Comparison of ENCODE assay signal across 8 cellular contexts in genomic region chr1:17919525-17920439, GRCh38.
DNase-seq lines count a peak whose midpoint lies in the region; ATAC-seq and TF ChIP-seq lines count a peak whose summit lies in the region.
"Had no signal": no experiment of that assay in that cellular context is flagged by ENCODE, and none has a peak within 500 bp of the region (broad histone marks: within the 10 kb centered on the region; RNA-seq: fewer than 3 reads in every experiment).

No MANE protein-coding gene starts in this region.

- DNase-seq in DND-41 (peak; percentile 49), HuH-7 (ENCODE audit: low spot score) (peak; percentile 21), astrocyte of the cerebellum (ENCODE audit: low read depth) (peak; percentile 36), mucosa of descending colon (peak in 2 of 3 donors; percentile 40 to 73), gastrocnemius medialis (no peak)
- no peak for DNase-seq in stimulated activated effector memory CD8-positive, alpha-beta T cell treated with anti-CD3 and anti-CD28 coated beads, Interleukin-12 subunit alpha, Interleukin-12 subunit beta, amount 100 ng/mL, for 72 hours (ENCODE audit: low spot score in 2 of 2)

- H3K9me3 Mint-ChIP-seq in stimulated activated effector memory CD8-positive, alpha-beta T cell treated with anti-CD3 and anti-CD28 coated beads, Interleukin-12 subunit alpha, Interleukin-12 subunit beta, amount 100 ng/mL, for 72 hours = peaks cover 3% of the 10 kb centered on the region

- TF ChIP-seq CTCF in DND-41 (IDR thresholded peaks at IDR 0.05; ENCODE audit: borderline replicate concordance, extremely low read depth, low read length, poor library complexity, severe bottlenecking) (peak; percentile 8), astrocyte of the cerebellum (IDR thresholded peaks at IDR 0.05; ENCODE audit: low read depth, low read length, missing control alignments) (peak; percentile 16), mucosa of descending colon (IDR thresholded peaks at IDR 0.05) (no peak), gastrocnemius medialis (IDR thresholded peaks at IDR 0.05 in 4 of 5, conservative IDR thresholded peaks at IDR 0.05 in 1 of 5) (no peak)

- H3K4me2 ChIP-seq in DND-41 (ENCODE audit: insufficient read depth, low read length) = no peak overlapping the region

- H2AFZ ChIP-seq in DND-41 (ENCODE audit: low read depth, low read length) = no peak overlapping the region

- in situ Hi-C loops in astrocyte of the cerebellum (cut with HindIII; ENCODE audit: low sequenced_read_pairs) (no loop called here), gastrocnemius medialis (cut with MboI; ENCODE audit: low sequenced_read_pairs in 4 of 4) (no loop called here)

- H3K4me1 Mint-ChIP-seq in stimulated activated effector memory CD8-positive, alpha-beta T cell treated with anti-CD3 and anti-CD28 coated beads, Interleukin-12 subunit alpha, Interleukin-12 subunit beta, amount 100 ng/mL, for 72 hours = no peaks in the 10 kb centered on the region

- no peak for ATAC-seq in DND-41 (ENCODE audit: insufficient read depth, low read depth)
- peak; percentile 72 for ATAC-seq in mucosa of descending colon
- no peak for ATAC-seq in gastrocnemius medialis
- no peak for ATAC-seq in GM21529 (IDR thresholded peaks at IDR 0.05; ENCODE audit: unreplicated experiment)
- no peak for ATAC-seq in stimulated activated effector memory CD8-positive, alpha-beta T cell treated with anti-CD3 and anti-CD28 coated beads, Interleukin-12 subunit alpha, Interleukin-12 subunit beta, amount 100 ng/mL, for 72 hours

- H3K4me1 ChIP-seq in DND-41 (ENCODE audit: insufficient read depth, low read length) = no peaks in the 10 kb centered on the region
- H3K4me1 ChIP-seq in mucosa of descending colon (ENCODE audit: low read depth) = no peaks in the 10 kb centered on the region
- H3K4me1 ChIP-seq in gastrocnemius medialis = no peaks in the 10 kb centered on the region

- intact Hi-C loops in mucosa of descending colon (cut with DNase I, micrococcal nuclease) = loop anchor here in 1 of 2 donors (10.0 kb wide), 1 partner anchor 185 kb away; the partner anchor contains the start of gene IGSF21
- intact Hi-C loops in gastrocnemius medialis (cut with DNase I; ENCODE audit: low total_unique reads) = no loop called here

- H3K27ac ChIP-seq in DND-41 (ENCODE audit: low read length) = no peak overlapping the region
- no peak overlapping the region for H3K27ac ChIP-seq in gastrocnemius medialis
- H3K27ac ChIP-seq: thoracic aorta had no signal

- H3K27ac Mint-ChIP-seq in stimulated activated effector memory CD8-positive, alpha-beta T cell treated with anti-CD3 and anti-CD28 coated beads, Interleukin-12 subunit alpha, Interleukin-12 subunit beta, amount 100 ng/mL, for 72 hours = no peak overlapping the region

- no peak overlapping the region for H3K4me3 ChIP-seq in DND-41 (ENCODE audit: low read depth in 1 of 2, low read length in 2 of 2)
- H3K4me3 ChIP-seq in astrocyte of the cerebellum (ENCODE audit: low read depth, low read length) = no peak overlapping the region
- H3K4me3 ChIP-seq in mucosa of descending colon = no peak overlapping the region
- H3K4me3 ChIP-seq in gastrocnemius medialis = no peak overlapping the region
- H3K4me3 ChIP-seq: thoracic aorta had no signal

- H3K36me3 Mint-ChIP-seq in stimulated activated effector memory CD8-positive, alpha-beta T cell treated with anti-CD3 and anti-CD28 coated beads, Interleukin-12 subunit alpha, Interleukin-12 subunit beta, amount 100 ng/mL, for 72 hours = no peaks in the 10 kb centered on the region

- H3K4me3 Mint-ChIP-seq in stimulated activated effector memory CD8-positive, alpha-beta T cell treated with anti-CD3 and anti-CD28 coated beads, Interleukin-12 subunit alpha, Interleukin-12 subunit beta, amount 100 ng/mL, for 72 hours = no peak overlapping the region

- no peaks in the 10 kb centered on the region for H3K36me3 ChIP-seq in DND-41 (ENCODE audit: insufficient read depth, low read length)
- no peaks in the 10 kb centered on the region for H3K36me3 ChIP-seq in mucosa of descending colon (ENCODE audit: low read depth)
- H3K36me3 ChIP-seq in gastrocnemius medialis = no peaks in the 10 kb centered on the region
- H3K36me3 ChIP-seq: thoracic aorta had no signal

- H3K9me3 ChIP-seq in DND-41 (ENCODE audit: insufficient read depth, low read length, severe bottlenecking) (no peaks in the 10 kb centered on the region), mucosa of descending colon (no peaks in the 10 kb centered on the region), gastrocnemius medialis (no peaks in the 10 kb centered on the region)
- H3K9me3 ChIP-seq: thoracic aorta had no signal

- H3K27me3 ChIP-seq in DND-41 (ENCODE audit: insufficient read depth, low read length, poor library complexity) (no peaks in the 10 kb centered on the region), gastrocnemius medialis (peaks cover 9 to 19% (median 14%) of the 10 kb centered on the region in 3 donors)

- H3K9ac ChIP-seq in DND-41 (ENCODE audit: low read depth, low read length) = no peak overlapping the region

- no peaks in the 10 kb centered on the region for H3K79me2 ChIP-seq in DND-41 (ENCODE audit: insufficient read depth, low read length)

- H4K20me1 ChIP-seq in DND-41 (ENCODE audit: insufficient read depth, low read length) = 0 out of 2 replicates have a peak, but pooled peaks cover 3% of the 10 kb centered on the region

- TF ChIP-seq POLR2A in gastrocnemius medialis (IDR thresholded peaks at IDR 0.05) = no peak

Comparison
In these comparisons a context has a peak if more than half of its experiments do, and no peak if none do; other contexts are left out.
1. DNase-seq: peak in DND-41 (single experiment), HuH-7 (single experiment), astrocyte of the cerebellum (single experiment) and mucosa of descending colon (2 of 3); none in gastrocnemius medialis (0 of 2) and stimulated activated effector memory CD8-positive, alpha-beta T cell treated with anti-CD3 and anti-CD28 coated beads, Interleukin-12 subunit alpha, Interleukin-12 subunit beta, amount 100 ng/mL, for 72 hours (0 of 2).
2. CTCF ChIP-seq: peak in DND-41 (single experiment) and astrocyte of the cerebellum (single experiment); none in mucosa of descending colon (single experiment) and gastrocnemius medialis (0 of 5).